17 cellular contexts compared by ENCODE assay signal in the genomic region with DNA sequence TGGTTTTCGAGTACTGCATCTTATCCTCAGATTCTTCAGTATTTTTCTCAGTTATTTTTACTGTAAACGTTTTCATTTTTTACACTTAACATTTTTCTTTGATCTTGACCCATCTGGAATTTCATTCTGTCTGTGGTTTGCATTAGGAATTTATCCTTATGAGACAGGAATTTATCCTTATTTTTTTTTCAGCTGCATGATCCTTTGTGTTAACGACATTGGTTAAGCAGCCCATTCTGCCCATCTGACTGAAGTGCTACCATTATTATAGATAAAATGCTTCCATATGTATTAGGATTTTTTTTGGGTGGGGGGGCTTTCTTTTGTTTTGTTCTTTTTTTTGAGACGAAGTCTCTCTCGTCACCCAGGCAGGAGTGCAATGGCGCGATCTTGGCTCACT. TPM values are rescaled to one million over a fixed set of nuclear protein-coding genes. Genes with fewer than 3 reads are reported as not detected.
DNase-seq lines count a peak whose midpoint lies in the region; ATAC-seq lines count a peak whose summit lies in the region.
"Had no signal": no experiment of that assay in that cellular context is flagged by ENCODE, and none has a peak within 500 bp of the region (broad histone marks: within the 10 kb centered on the region; RNA-seq: fewer than 3 reads in every experiment).

No MANE protein-coding gene starts in this region.

- peaks cover 40 to 73% (median 56%) of the 10 kb centered on the region in 3 donors for H3K4me1 Mint-ChIP-seq in naive B cell
- peaks cover 1% of the 10 kb centered on the region for H3K4me1 Mint-ChIP-seq in activated naive CD8-positive, alpha-beta T cell treated with anti-CD3 and anti-CD28 coated beads for 36 hours
- H3K4me1 Mint-ChIP-seq: activated naive CD4-positive, alpha-beta T cell treated with anti-CD3 and anti-CD28 coated beads, Interleukin-2, amount 10 ng/mL, durations not matched to agents 7 days and 5 days; brain had no signal

- no peaks in the 10 kb centered on the region for H3K36me3 Mint-ChIP-seq in naive B cell
- peaks cover 1% of the 10 kb centered on the region for H3K36me3 Mint-ChIP-seq in activated naive CD8-positive, alpha-beta T cell treated with anti-CD3 and anti-CD28 coated beads for 36 hours
- H3K36me3 Mint-ChIP-seq: activated naive CD4-positive, alpha-beta T cell treated with anti-CD3 and anti-CD28 coated beads, Interleukin-2, amount 10 ng/mL, durations not matched to agents 7 days and 5 days; brain had no signal

- H3K27me3 Mint-ChIP-seq in naive B cell = no peaks in the 10 kb centered on the region
- no peaks in the 10 kb centered on the region for H3K27me3 Mint-ChIP-seq in activated naive CD8-positive, alpha-beta T cell treated with anti-CD3 and anti-CD28 coated beads for 36 hours
- H3K27me3 Mint-ChIP-seq: activated naive CD4-positive, alpha-beta T cell treated with anti-CD3 and anti-CD28 coated beads, Interleukin-2, amount 10 ng/mL, durations not matched to agents 7 days and 5 days; brain; dendritic cell treated with granulocyte-macrophage colony-stimulating factor and Interleukin-4, amounts not matched to agents 40 ng/mL and 50 ng/mL, for 4 days; naive thymus-derived CD4-positive, alpha-beta T cell had no signal

- DNase-seq in AG20443 (ENCODE audit: low spot score) (peak; percentile 71), M059J (ENCODE audit: low read depth) (peak; percentile 13), dedifferentiated amniotic fluid mesenchymal stem cell (ENCODE audit: extremely low spot score) (peak; percentile 58), naive B cell (no peak), NCI-H345 (lab: John Stamatoyannopoulos, UW) (no peak)
- no peak for DNase-seq in activated effector memory CD4-positive, alpha-beta T cell treated with Interleukin-2 at 50 U/mL for 16 hours
- no peak for DNase-seq in activated naive CD8-positive, alpha-beta T cell treated with anti-CD3 and anti-CD28 coated beads for 36 hours
- DNase-seq: activated CD4-positive, alpha-beta T cell treated with anti-CD3 and anti-CD28 coated beads, Interleukin-2, amount 50 U/mL, for 4 hours; activated naive CD4-positive, alpha-beta T cell treated with anti-CD3 and anti-CD28 coated beads, Interleukin-2, amount 10 ng/mL, durations not matched to agents 7 days and 5 days; head of caudate nucleus; naive thymus-derived CD4-positive, alpha-beta T cell; stomach; upper lobe of right lung had no signal

- H3K4me3 Mint-ChIP-seq in naive B cell = peak overlapping the region in 2 of 8 donors; percentile 15 to 48
- no peak overlapping the region for H3K4me3 Mint-ChIP-seq in activated naive CD8-positive, alpha-beta T cell treated with anti-CD3 and anti-CD28 coated beads for 36 hours
- H3K4me3 Mint-ChIP-seq: activated naive CD4-positive, alpha-beta T cell treated with anti-CD3 and anti-CD28 coated beads, Interleukin-2, amount 10 ng/mL, durations not matched to agents 7 days and 5 days; brain; dendritic cell treated with granulocyte-macrophage colony-stimulating factor and Interleukin-4, amounts not matched to agents 40 ng/mL and 50 ng/mL, for 4 days; naive thymus-derived CD4-positive, alpha-beta T cell had no signal

- H3K27ac Mint-ChIP-seq in naive B cell = peak overlapping the region in 4 of 6 donors; percentile 11 to 76 (median 44)
- no peak overlapping the region for H3K27ac Mint-ChIP-seq in activated naive CD8-positive, alpha-beta T cell treated with anti-CD3 and anti-CD28 coated beads for 36 hours
- H3K27ac Mint-ChIP-seq: activated naive CD4-positive, alpha-beta T cell treated with anti-CD3 and anti-CD28 coated beads, Interleukin-2, amount 10 ng/mL, durations not matched to agents 7 days and 5 days; brain; dendritic cell treated with granulocyte-macrophage colony-stimulating factor and Interleukin-4, amounts not matched to agents 40 ng/mL and 50 ng/mL, for 4 days; naive thymus-derived CD4-positive, alpha-beta T cell had no signal

- ATAC-seq in naive B cell (ENCODE audit: low read depth in 2 of 2) (no peak), HG02678 (IDR thresholded peaks at IDR 0.05; ENCODE audit: unreplicated experiment) (no peak)
- ATAC-seq: naive thymus-derived CD4-positive, alpha-beta T cell; Panc1; upper lobe of right lung had no signal

- H3K9me3 Mint-ChIP-seq in naive B cell = no peaks in the 10 kb centered on the region
- H3K9me3 Mint-ChIP-seq in activated naive CD8-positive, alpha-beta T cell treated with anti-CD3 and anti-CD28 coated beads for 36 hours = no peaks in the 10 kb centered on the region
- H3K9me3 Mint-ChIP-seq: activated naive CD4-positive, alpha-beta T cell treated with anti-CD3 and anti-CD28 coated beads, Interleukin-2, amount 10 ng/mL, durations not matched to agents 7 days and 5 days; brain; dendritic cell treated with granulocyte-macrophage colony-stimulating factor and Interleukin-4, amounts not matched to agents 40 ng/mL and 50 ng/mL, for 4 days; naive thymus-derived CD4-positive, alpha-beta T cell had no signal

RNA-seq across cellular contexts. Expression of a gene that starts 41.0 kb away (rescaled TPM):
- 9.6 and 10.0 TPM in 2 replicates for total RNA-seq in M059J (2014; rRNA removed; shearing (Covaris generic))
- 100 to 1,000 TPM in 5 of 6 donors, 10 to 100 TPM in 1; 96.0 to 209 (median 155) TPM for polyA plus RNA-seq in naive B cell (ENCODE audit: low read depth in 6 of 6)
- 1 to 10 TPM; 6.7 to 7.3 TPM for total RNA-seq in activated naive CD8-positive, alpha-beta T cell treated with anti-CD3 and anti-CD28 coated beads for 36 hours

RNA-seq across cellular contexts. Expression of a gene that starts 52.6 kb away (rescaled TPM):
- total RNA-seq in M059J (2014; rRNA removed; shearing (Covaris generic)) = 0.52 TPM in 1 of 2 replicates, not detected in the other
- 10 to 100 TPM; 24.0 to 75.8 (median 39.7) TPM for polyA plus RNA-seq in naive B cell (ENCODE audit: low read depth in 6 of 6)
- total RNA-seq in activated naive CD8-positive, alpha-beta T cell treated with anti-CD3 and anti-CD28 coated beads for 36 hours = not detected
- polyA plus RNA-seq: naive thymus-derived CD4-positive, alpha-beta T cell had no signal

Comparison
In these comparisons a context has a peak if more than half of its experiments do, and no peak if none do; other contexts are left out.
1. DNase-seq: peak in AG20443 (single experiment), M059J (single experiment) and dedifferentiated amniotic fluid mesenchymal stem cell (single experiment); none in naive B cell (single experiment), activated effector memory CD4-positive, alpha-beta T cell treated with Interleukin-2 at 50 U/mL for 16 hours (single experiment), activated naive CD8-positive, alpha-beta T cell treated with anti-CD3 and anti-CD28 coated beads for 36 hours (single experiment) and NCI-H345 (single experiment).